In genomic region chr16:75260856-75261589, GRCh38 we compare ENCODE assay signal across 4 cellular contexts.
TF ChIP-seq lines count a peak whose summit lies in the region.

No MANE protein-coding gene starts in this region.

TF ChIP-seq in SK-N-SH, 30 proteins besides CTCF, POLR2A, EP300 and RAD21:
- TF ChIP-seq SMC3 (IDR thresholded peaks at IDR 0.05; ENCODE audit: low read depth, low read length): no peak
- TF ChIP-seq, protein P1, sequence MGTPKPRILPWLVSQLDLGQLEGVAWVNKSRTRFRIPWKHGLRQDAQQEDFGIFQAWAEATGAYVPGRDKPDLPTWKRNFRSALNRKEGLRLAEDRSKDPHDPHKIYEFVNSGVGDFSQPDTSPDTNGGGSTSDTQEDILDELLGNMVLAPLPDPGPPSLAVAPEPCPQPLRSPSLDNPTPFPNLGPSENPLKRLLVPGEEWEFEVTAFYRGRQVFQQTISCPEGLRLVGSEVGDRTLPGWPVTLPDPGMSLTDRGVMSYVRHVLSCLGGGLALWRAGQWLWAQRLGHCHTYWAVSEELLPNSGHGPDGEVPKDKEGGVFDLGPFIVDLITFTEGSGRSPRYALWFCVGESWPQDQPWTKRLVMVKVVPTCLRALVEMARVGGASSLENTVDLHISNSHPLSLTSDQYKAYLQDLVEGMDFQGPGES (IDR thresholded peaks at IDR 0.05; ENCODE audit: low read depth, low read length): no peak
- no peak for TF ChIP-seq NRF1 (IDR thresholded peaks at IDR 0.05; ENCODE audit: low read depth, low read length)
- TF ChIP-seq PBX3 (IDR thresholded peaks at IDR 0.05): no peak
- no peak for TF ChIP-seq NFIC (IDR thresholded peaks at IDR 0.05; ENCODE audit: borderline replicate concordance)
- TF ChIP-seq EZH2phosphoT487 (IDR thresholded peaks at IDR 0.05; ENCODE audit: borderline replicate concordance, low read depth): no peak
- no peak for TF ChIP-seq USF1 (IDR thresholded peaks at IDR 0.05; ENCODE audit: borderline replicate concordance, low read depth)
- TF ChIP-seq JUND (IDR thresholded peaks at IDR 0.05): no peak
- no peak for TF ChIP-seq TAF1 (IDR thresholded peaks at IDR 0.05; ENCODE audit: borderline replicate concordance, low read depth, low read length)
- no peak for TF ChIP-seq TEAD4 (IDR thresholded peaks at IDR 0.05; ENCODE audit: borderline replicate concordance, insufficient read depth)
- TF ChIP-seq FOSL2 (IDR thresholded peaks at IDR 0.05; ENCODE audit: borderline replicate concordance, low read depth): no peak
- TF ChIP-seq TCF12 (IDR thresholded peaks at IDR 0.05): no peak
- no peak for TF ChIP-seq RXRA (IDR thresholded peaks at IDR 0.05; ENCODE audit: borderline replicate concordance, low read depth)
- no peak for TF ChIP-seq GATA2 (CRISPR knock-in tag; IDR thresholded peaks at IDR 0.05)

TF ChIP-seq in SK-N-SH treated with all-trans-retinoic acid at 6 μM for 48 hours, 23 proteins besides CTCF, POLR2A, EP300 and RAD21:
- TF ChIP-seq ZFP30 (CRISPR knock-in tag; IDR thresholded peaks at IDR 0.05) (no peak), OSR1 (CRISPR knock-in tag; IDR thresholded peaks at IDR 0.05) (no peak)

TF ChIP-seq in K562, 482 proteins besides CTCF, POLR2A, EP300 and RAD21:
- TF ChIP-seq ZBED1 (IDR thresholded peaks at IDR 0.05) (no peak), POLR2G (IDR thresholded peaks at IDR 0.05; ENCODE audit: low read depth, low read length) (0 out of 2 replicates have a peak, but pooled peaks have one; percentile 40)

TF ChIP-seq in HEK293T, 16 proteins besides CTCF, POLR2A, EP300 and RAD21:
- TF ChIP-seq NFRKB (IDR thresholded peaks at IDR 0.05): no peak
- TF ChIP-seq BHLHE40 (IDR thresholded peaks at IDR 0.05; ENCODE audit: borderline replicate concordance): no peak
- TF ChIP-seq SUZ12 (IDR thresholded peaks at IDR 0.05): no peak
- no peak for TF ChIP-seq ZNF384 (IDR thresholded peaks at IDR 0.05)
- TF ChIP-seq SP1 (IDR thresholded peaks at IDR 0.05): no peak
- no peak for TF ChIP-seq L3MBTL2 (conservative IDR thresholded peaks at IDR 0.05)
- TF ChIP-seq ELF4 (IDR thresholded peaks at IDR 0.05): no peak
- no peak for TF ChIP-seq LEF1 (IDR thresholded peaks at IDR 0.05; ENCODE audit: borderline replicate concordance)
- no peak for TF ChIP-seq FOXM1 (IDR thresholded peaks at IDR 0.05; ENCODE audit: borderline replicate concordance)
- no peak for TF ChIP-seq HDGF (IDR thresholded peaks at IDR 0.05; ENCODE audit: borderline replicate concordance)
- TF ChIP-seq, protein P2, sequence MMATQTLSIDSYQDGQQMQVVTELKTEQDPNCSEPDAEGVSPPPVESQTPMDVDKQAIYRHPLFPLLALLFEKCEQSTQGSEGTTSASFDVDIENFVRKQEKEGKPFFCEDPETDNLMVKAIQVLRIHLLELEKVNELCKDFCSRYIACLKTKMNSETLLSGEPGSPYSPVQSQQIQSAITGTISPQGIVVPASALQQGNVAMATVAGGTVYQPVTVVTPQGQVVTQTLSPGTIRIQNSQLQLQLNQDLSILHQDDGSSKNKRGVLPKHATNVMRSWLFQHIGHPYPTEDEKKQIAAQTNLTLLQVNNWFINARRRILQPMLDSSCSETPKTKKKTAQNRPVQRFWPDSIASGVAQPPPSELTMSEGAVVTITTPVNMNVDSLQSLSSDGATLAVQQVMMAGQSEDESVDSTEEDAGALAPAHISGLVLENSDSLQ (IDR thresholded peaks at IDR 0.05): no peak
- no peak for TF ChIP-seq CTBP1 (IDR thresholded peaks at IDR 0.05; ENCODE audit: borderline replicate concordance)
- no peak for TF ChIP-seq FOXK2 (IDR thresholded peaks at IDR 0.05)
- TF ChIP-seq ARNT (IDR thresholded peaks at IDR 0.05): no peak
- no peak for TF ChIP-seq FOXA1 (IDR thresholded peaks at IDR 0.05)
- no peak for TF ChIP-seq TARDBP (IDR thresholded peaks at IDR 0.05)
